Comparison of ENCODE assay signal across 21 cellular contexts in genomic region chr1:160062134-160062533, GRCh38. TPM values are rescaled to one million over a fixed set of nuclear protein-coding genes. Genes with fewer than 3 reads are reported as not detected.
A peak's percentile ranks its signal among the peaks of the same experiment; 100 is the strongest.
DNase-seq lines count a peak whose midpoint lies in the region; TF ChIP-seq lines count a peak whose summit lies in the region.
"Had no signal": no experiment of that assay in that cellular context is flagged by ENCODE, and none has a peak within 500 bp of the region (broad histone marks: within the 10 kb centered on the region; RNA-seq: fewer than 3 reads in every experiment).

No MANE protein-coding gene starts in this region.

- H4K20me1 ChIP-seq in hepatocyte (ENCODE audit: insufficient read depth, poor library complexity, severe bottlenecking) (no peaks in the 10 kb centered on the region), osteoblast (ENCODE audit: insufficient read depth, low read length) (no peaks in the 10 kb centered on the region)

- TF ChIP-seq CTCF in hepatocyte (IDR thresholded peaks at IDR 0.05; ENCODE audit: poor library complexity): no peak
- no peak for TF ChIP-seq CTCF in osteoblast (IDR thresholded peaks at IDR 0.05; ENCODE audit: extremely low read depth, low read depth, low read length)

- WGBS in hepatocyte (ENCODE audit: low lambda C conversion rate, missing lambda C conversion rate): 83% methylated on average over 4 of the region's 7 CpGs

- H3K4me2 ChIP-seq in hepatocyte (no peak overlapping the region), osteoblast (ENCODE audit: insufficient read depth, low read length) (no peak overlapping the region)

- H3K36me3 ChIP-seq in hepatocyte (replicated peaks; ENCODE audit: insufficient read depth, low read depth) (no peaks in the 10 kb centered on the region), osteoblast (ENCODE audit: insufficient read depth, low read length) (no peaks in the 10 kb centered on the region)
- H3K36me3 ChIP-seq: cardiac muscle cell, lower lobe of right lung, thoracic aorta had no signal

- peak; percentile 73 for DNase-seq in SK-MEL-5 (ENCODE audit: low read depth, low spot score)
- DNase-seq in foreskin melanocyte: peak; percentile 30
- peak; percentile 89 for DNase-seq in occipital lobe (lab: John Stamatoyannopoulos, UW)
- DNase-seq in NCI-H1105 treated with DMSO at 0.1 percent for 48 hours (lab: John Stamatoyannopoulos, UW): no peak
- DNase-seq in hepatocyte (ENCODE audit: low spot score): no peak
- no peak for DNase-seq in osteoblast (ENCODE audit: insufficient read length, low spot score, missing footprints)
- DNase-seq: activated CD4-positive, alpha-beta memory T cell treated with anti-CD3 and anti-CD28 coated beads for 36 hours; activated naive CD8-positive, alpha-beta T cell treated with anti-CD3 and anti-CD28 coated beads for 36 hours; activated T-cell treated with anti-CD3 and anti-CD28 coated beads, Interleukin-2, amount 50 U/mL, for 48 hours; effector memory CD8-positive, alpha-beta T cell; EL; IMR-90; lower lobe of right lung; MM.1S; NCI-H187; NCI-H345; stimulated activated CD4-positive, alpha-beta T cell treated with anti-CD3 and anti-CD28 coated beads, Interleukin-2, amount 100 ng/mL, for 24 hours; T-helper 1 cell had no signal

- H3K27me3 ChIP-seq in hepatocyte (peaks cover 5% of the 10 kb centered on the region), osteoblast (ENCODE audit: insufficient read depth, low read length) (peaks cover 53% of the 10 kb centered on the region)
- H3K27me3 ChIP-seq: cardiac muscle cell had no signal

- in situ Hi-C loops in SK-MEL-5 (cut with HindIII; ENCODE audit: low pct_unique_long_range_greater_than_20kb, low sequenced_read_pairs): no loop called here

- H3K4me1 ChIP-seq in hepatocyte (ENCODE audit: insufficient read depth) (no peaks in the 10 kb centered on the region), osteoblast (ENCODE audit: insufficient read depth, low read length) (no peaks in the 10 kb centered on the region)
- H3K4me1 ChIP-seq: lower lobe of right lung had no signal

- no peaks in the 10 kb centered on the region for H3K9me3 ChIP-seq in hepatocyte (ENCODE audit: low read depth)
- H3K9me3 ChIP-seq in osteoblast (ENCODE audit: low read depth, low read length): no peaks in the 10 kb centered on the region
- H3K9me3 ChIP-seq: lower lobe of right lung, thoracic aorta had no signal

- H3K9me2 ChIP-seq in hepatocyte (replicated peaks; ENCODE audit: insufficient read depth): no peaks in the 10 kb centered on the region

- H3K4me3 ChIP-seq in hepatocyte (no peak overlapping the region), osteoblast (ENCODE audit: insufficient read depth, low read length) (no peak overlapping the region)
- H3K4me3 ChIP-seq: cardiac muscle cell, lower lobe of right lung, thoracic aorta had no signal

- no peaks in the 10 kb centered on the region for H3K79me2 ChIP-seq in hepatocyte
- no peaks in the 10 kb centered on the region for H3K79me2 ChIP-seq in osteoblast (ENCODE audit: insufficient read depth, low read length)

- H3K27ac ChIP-seq in hepatocyte (no peak overlapping the region), osteoblast (ENCODE audit: low read depth, low read length) (no peak overlapping the region)
- H3K27ac ChIP-seq: cardiac muscle cell, lower lobe of right lung, thoracic aorta, VCaP had no signal

- H2AFZ ChIP-seq in hepatocyte (no peak overlapping the region), osteoblast (ENCODE audit: low read length) (no peak overlapping the region)

RNA-seq across cellular contexts. Expression of gene KCNJ10, which starts 7.8 kb away (rescaled TPM):
- 0.11 and 0.26 TPM in 2 replicates for total RNA-seq in SK-MEL-5 (2014; rRNA removed; shearing (Covaris generic))
- polyA plus RNA-seq in SK-MEL-5 (2015; cell fraction: cytosol; rRNA removed): 0.25 and 0.87 TPM in 2 replicates
- 0.78 and 7.7 TPM in 2 replicates for polyA plus RNA-seq in SK-MEL-5 (2015; cell fraction: nucleus; rRNA removed)
- total RNA-seq in occipital lobe (1.6 TPM), hepatocyte (not detected in 2 replicates), osteoblast (not detected in 2 replicates)
- polyA plus RNA-seq in hepatocyte: not detected in 2 replicates
- total RNA-seq: activated CD4-positive, alpha-beta memory T cell treated with anti-CD3 and anti-CD28 coated beads for 36 hours; activated naive CD8-positive, alpha-beta T cell treated with anti-CD3 and anti-CD28 coated beads for 36 hours; IMR-90; thoracic aorta had no signal
- polyA plus RNA-seq: IMR-90 had no signal

RNA-seq across cellular contexts. Expression of gene KCNJ9, which starts 19.2 kb away (rescaled TPM):
- not detected in 2 replicates for total RNA-seq in SK-MEL-5 (2014; rRNA removed; shearing (Covaris generic))
- polyA plus RNA-seq in SK-MEL-5 (2015; cell fraction: cytosol; rRNA removed): not detected in 2 replicates
- polyA plus RNA-seq in SK-MEL-5 (2015; cell fraction: nucleus; rRNA removed): not detected in 2 replicates
- 14.7 TPM for total RNA-seq in occipital lobe
- not detected in 2 replicates for total RNA-seq in hepatocyte
- not detected in 2 replicates for polyA plus RNA-seq in hepatocyte
- total RNA-seq in osteoblast: not detected in 2 replicates
- total RNA-seq: activated CD4-positive, alpha-beta memory T cell treated with anti-CD3 and anti-CD28 coated beads for 36 hours; IMR-90; lower lobe of right lung had no signal
- polyA plus RNA-seq: IMR-90 had no signal

RNA-seq across cellular contexts. Expression of gene PIGM, which starts 30.3 kb away (rescaled TPM):
- total RNA-seq in SK-MEL-5 (2014; rRNA removed; shearing (Covaris generic)): 6.3 and 6.4 TPM in 2 replicates
- 4.9 and 5.1 TPM in 2 replicates for polyA plus RNA-seq in SK-MEL-5 (2015; cell fraction: cytosol; rRNA removed)
- 11.1 and 13.3 TPM in 2 replicates for polyA plus RNA-seq in SK-MEL-5 (2015; cell fraction: nucleus; rRNA removed)
- total RNA-seq in occipital lobe (9.5 TPM), hepatocyte (9.0 and 10.5 TPM in 2 replicates), osteoblast (7.2 and 7.4 TPM in 2 replicates)
- polyA plus RNA-seq in hepatocyte: 5.9 and 6.3 TPM in 2 replicates

RNA-seq across cellular contexts. Expression of gene IGSF8, which starts 36.3 kb away (rescaled TPM):
- 142 and 146 TPM in 2 replicates for total RNA-seq in SK-MEL-5 (2014; rRNA removed; shearing (Covaris generic))
- 259 and 274 TPM in 2 replicates for polyA plus RNA-seq in SK-MEL-5 (2015; cell fraction: cytosol; rRNA removed)
- 74.6 and 95.1 TPM in 2 replicates for polyA plus RNA-seq in SK-MEL-5 (2015; cell fraction: nucleus; rRNA removed)
- 49.8 TPM for total RNA-seq in occipital lobe
- total RNA-seq in hepatocyte: 26.0 and 36.8 TPM in 2 replicates
- polyA plus RNA-seq in hepatocyte: 39.3 and 54.1 TPM in 2 replicates
- 18.0 and 19.9 TPM in 2 replicates for total RNA-seq in osteoblast

RNA-seq across cellular contexts. Expression of gene ATP1A2, which starts 53.4 kb away (rescaled TPM):
- not detected in 2 replicates for total RNA-seq in SK-MEL-5 (2014; rRNA removed; shearing (Covaris generic))
- not detected in 2 replicates for polyA plus RNA-seq in SK-MEL-5 (2015; cell fraction: cytosol; rRNA removed)
- polyA plus RNA-seq in SK-MEL-5 (2015; cell fraction: nucleus; rRNA removed): not detected in 2 replicates
- total RNA-seq in occipital lobe (47.1 TPM), hepatocyte (2.9 and 4.7 TPM in 2 replicates), osteoblast (0.72 and 1.2 TPM in 2 replicates)
- polyA plus RNA-seq in hepatocyte: 0.80 and 1.5 TPM in 2 replicates
- total RNA-seq: activated CD4-positive, alpha-beta memory T cell treated with anti-CD3 and anti-CD28 coated beads for 36 hours; activated naive CD8-positive, alpha-beta T cell treated with anti-CD3 and anti-CD28 coated beads for 36 hours had no signal

Comparison
In these comparisons a context has a peak if more than half of its experiments do, and no peak if none do; other contexts are left out.
1. DNase-seq: peak in SK-MEL-5 (single experiment), foreskin melanocyte (single experiment) and occipital lobe (single experiment); none in NCI-H1105 treated with DMSO at 0.1 percent for 48 hours (single experiment), hepatocyte (single experiment) and osteoblast (single experiment).
2. RNA of gene KCNJ9, which starts 19.2 kb away (total RNA-seq): 14.7 TPM in occipital lobe (single experiment); not detected in SK-MEL-5, not detected in hepatocyte and not detected in osteoblast; every median in the first group is over 10 times any median in the second.